13 cellular contexts compared by ENCODE assay signal in genomic region chr14:45364565-45364964, GRCh38.
"Had no signal": no experiment of that assay in that cellular context is flagged by ENCODE, and none has a peak within 500 bp of the region (broad histone marks: within the 10 kb centered on the region; RNA-seq: fewer than 3 reads in every experiment).

No MANE protein-coding gene starts in this region.

- H3K4me3 Mint-ChIP-seq: activated CD4-positive, alpha-beta T cell treated with anti-CD3 and anti-CD28 coated beads for 36 hours; activated CD8-positive, alpha-beta T cell treated with anti-CD3 and anti-CD28 coated beads for 36 hours; activated T-helper 1 cell treated with anti-CD3 and anti-CD28 coated beads, Interleukin-12 subunit alpha, Interleukin-12 subunit beta, Interleukin-2, Interleukin-4 antibody, amounts not matched to agents 30 ng/mL and 10 ng/mL and 1 ng/mL, durations not matched to agents 14 hours and 24 hours and 36 hours; type B pancreatic cell had no signal

- DNase-seq: activated CD4-positive, alpha-beta T cell treated with anti-CD3 and anti-CD28 coated beads for 36 hours; activated CD8-positive, alpha-beta T cell treated with anti-CD3 and anti-CD28 coated beads for 36 hours; activated naive CD4-positive, alpha-beta T cell treated with Interleukin-2 at 50 U/mL for 16 hours; kidney; stimulated activated CD4-positive, alpha-beta T cell treated with anti-CD3 and anti-CD28 coated beads, Interleukin-4, amount 100 ng/mL, for 1 hour; stimulated activated CD8-positive, alpha-beta memory T cell treated with anti-CD3 and anti-CD28 coated beads, Interleukin-4, amount 100 ng/mL, for 48 hours; stimulated activated naive CD8-positive, alpha-beta T cell treated with anti-CD3 and anti-CD28 coated beads, Interleukin-15, Interleukin-2, amounts not matched to agents 100 U/mL and 50 U/mL, for 24 hours had no signal

- H3K4me1 ChIP-seq: suprapubic skin had no signal

- H3K27ac ChIP-seq: cardiac muscle cell, suprapubic skin had no signal

- H3K27ac Mint-ChIP-seq: activated CD4-positive, alpha-beta T cell treated with anti-CD3 and anti-CD28 coated beads for 36 hours; activated CD8-positive, alpha-beta T cell treated with anti-CD3 and anti-CD28 coated beads for 36 hours; activated T-helper 1 cell treated with anti-CD3 and anti-CD28 coated beads, Interleukin-12 subunit alpha, Interleukin-12 subunit beta, Interleukin-2, Interleukin-4 antibody, amounts not matched to agents 30 ng/mL and 10 ng/mL and 1 ng/mL, durations not matched to agents 14 hours and 24 hours and 36 hours; type B pancreatic cell had no signal

- H3K4me1 Mint-ChIP-seq: activated CD4-positive, alpha-beta T cell treated with anti-CD3 and anti-CD28 coated beads for 36 hours had no signal

- H3K27me3 Mint-ChIP-seq: activated CD4-positive, alpha-beta T cell treated with anti-CD3 and anti-CD28 coated beads for 36 hours; activated CD8-positive, alpha-beta T cell treated with anti-CD3 and anti-CD28 coated beads for 36 hours; type B pancreatic cell had no signal

- H3K4me3 ChIP-seq: cardiac muscle cell, suprapubic skin had no signal

- H3K36me3 ChIP-seq: cardiac muscle cell, suprapubic skin had no signal

- H3K27me3 ChIP-seq: cardiac muscle cell, suprapubic skin had no signal

- H3K9me3 ChIP-seq: suprapubic skin had no signal

- H3K9me3 Mint-ChIP-seq: activated CD8-positive, alpha-beta T cell treated with anti-CD3 and anti-CD28 coated beads for 36 hours; activated T-helper 1 cell treated with anti-CD3 and anti-CD28 coated beads, Interleukin-12 subunit alpha, Interleukin-12 subunit beta, Interleukin-2, Interleukin-4 antibody, amounts not matched to agents 30 ng/mL and 10 ng/mL and 1 ng/mL, durations not matched to agents 14 hours and 24 hours and 36 hours; type B pancreatic cell had no signal

- H3K36me3 Mint-ChIP-seq: type B pancreatic cell had no signal

- ATAC-seq: activated CD4-positive, alpha-beta T cell treated with anti-CD3 and anti-CD28 coated beads for 36 hours; activated CD8-positive, alpha-beta T cell treated with anti-CD3 and anti-CD28 coated beads for 36 hours; stimulated activated naive CD8-positive, alpha-beta T cell treated with anti-CD3 and anti-CD28 coated beads, Interleukin-15, Interleukin-2, amounts not matched to agents 100 U/mL and 50 U/mL, for 24 hours had no signal

- FAIRE-seq: colon, frontal cortex, kidney had no signal
